ENCODE assay signal across 4 cellular contexts in the genomic region with DNA sequence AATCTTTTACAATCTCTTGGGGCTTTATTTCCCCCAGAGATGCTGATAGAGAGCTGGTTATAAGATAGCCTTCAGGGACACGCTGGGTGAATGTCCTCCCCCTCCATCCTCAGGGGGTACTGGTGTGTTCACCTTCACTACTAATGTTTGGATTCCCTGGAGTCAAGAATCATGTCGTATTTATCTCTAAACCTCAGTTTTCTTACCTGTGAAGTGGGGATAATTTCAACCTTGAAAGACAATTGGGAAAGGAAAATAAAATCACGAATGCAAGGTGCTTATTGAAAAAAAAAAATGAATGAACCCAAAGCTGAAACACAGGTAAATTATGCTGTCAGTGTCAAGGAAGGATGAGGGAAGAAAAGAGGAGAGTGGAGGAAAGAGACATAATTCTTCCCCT.
A peak's percentile ranks its signal among the peaks of the same experiment; 100 is the strongest.
TF ChIP-seq lines count a peak whose summit lies in the region.

No MANE protein-coding gene starts in this region.

TF ChIP-seq in GM23338, 12 proteins besides CTCF, POLR2A, EP300 and RAD21:
- TF ChIP-seq, protein P1, sequence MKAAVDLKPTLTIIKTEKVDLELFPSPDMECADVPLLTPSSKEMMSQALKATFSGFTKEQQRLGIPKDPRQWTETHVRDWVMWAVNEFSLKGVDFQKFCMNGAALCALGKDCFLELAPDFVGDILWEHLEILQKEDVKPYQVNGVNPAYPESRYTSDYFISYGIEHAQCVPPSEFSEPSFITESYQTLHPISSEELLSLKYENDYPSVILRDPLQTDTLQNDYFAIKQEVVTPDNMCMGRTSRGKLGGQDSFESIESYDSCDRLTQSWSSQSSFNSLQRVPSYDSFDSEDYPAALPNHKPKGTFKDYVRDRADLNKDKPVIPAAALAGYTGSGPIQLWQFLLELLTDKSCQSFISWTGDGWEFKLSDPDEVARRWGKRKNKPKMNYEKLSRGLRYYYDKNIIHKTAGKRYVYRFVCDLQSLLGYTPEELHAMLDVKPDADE (IDR thresholded peaks at IDR 0.05): no peak
- no peak for TF ChIP-seq ZNF114 (CRISPR knock-in tag; IDR thresholded peaks at IDR 0.05)
- TF ChIP-seq EZH2 (IDR thresholded peaks at IDR 0.05; ENCODE audit: low read depth, unreplicated experiment): no peak
- no peak for TF ChIP-seq STAT1 (IDR thresholded peaks at IDR 0.05; ENCODE audit: unreplicated experiment)
- no peak for TF ChIP-seq EZH2phosphoT487 (IDR thresholded peaks at IDR 0.05; ENCODE audit: unreplicated experiment)
- no peak for TF ChIP-seq ZNF331 (CRISPR knock-in tag; IDR thresholded peaks at IDR 0.05; ENCODE audit: low read depth)
- no peak for TF ChIP-seq JUNB (IDR thresholded peaks at IDR 0.05; ENCODE audit: unreplicated experiment)
- TF ChIP-seq, protein P2, sequence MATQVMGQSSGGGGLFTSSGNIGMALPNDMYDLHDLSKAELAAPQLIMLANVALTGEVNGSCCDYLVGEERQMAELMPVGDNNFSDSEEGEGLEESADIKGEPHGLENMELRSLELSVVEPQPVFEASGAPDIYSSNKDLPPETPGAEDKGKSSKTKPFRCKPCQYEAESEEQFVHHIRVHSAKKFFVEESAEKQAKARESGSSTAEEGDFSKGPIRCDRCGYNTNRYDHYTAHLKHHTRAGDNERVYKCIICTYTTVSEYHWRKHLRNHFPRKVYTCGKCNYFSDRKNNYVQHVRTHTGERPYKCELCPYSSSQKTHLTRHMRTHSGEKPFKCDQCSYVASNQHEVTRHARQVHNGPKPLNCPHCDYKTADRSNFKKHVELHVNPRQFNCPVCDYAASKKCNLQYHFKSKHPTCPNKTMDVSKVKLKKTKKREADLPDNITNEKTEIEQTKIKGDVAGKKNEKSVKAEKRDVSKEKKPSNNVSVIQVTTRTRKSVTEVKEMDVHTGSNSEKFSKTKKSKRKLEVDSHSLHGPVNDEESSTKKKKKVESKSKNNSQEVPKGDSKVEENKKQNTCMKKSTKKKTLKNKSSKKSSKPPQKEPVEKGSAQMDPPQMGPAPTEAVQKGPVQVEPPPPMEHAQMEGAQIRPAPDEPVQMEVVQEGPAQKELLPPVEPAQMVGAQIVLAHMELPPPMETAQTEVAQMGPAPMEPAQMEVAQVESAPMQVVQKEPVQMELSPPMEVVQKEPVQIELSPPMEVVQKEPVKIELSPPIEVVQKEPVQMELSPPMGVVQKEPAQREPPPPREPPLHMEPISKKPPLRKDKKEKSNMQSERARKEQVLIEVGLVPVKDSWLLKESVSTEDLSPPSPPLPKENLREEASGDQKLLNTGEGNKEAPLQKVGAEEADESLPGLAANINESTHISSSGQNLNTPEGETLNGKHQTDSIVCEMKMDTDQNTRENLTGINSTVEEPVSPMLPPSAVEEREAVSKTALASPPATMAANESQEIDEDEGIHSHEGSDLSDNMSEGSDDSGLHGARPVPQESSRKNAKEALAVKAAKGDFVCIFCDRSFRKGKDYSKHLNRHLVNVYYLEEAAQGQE (IDR thresholded peaks at IDR 0.05; ENCODE audit: unreplicated experiment): no peak

TF ChIP-seq in K562, 482 proteins besides CTCF, POLR2A, EP300 and RAD21:
- peak; percentile 11 for TF ChIP-seq RBM25 (IDR thresholded peaks at IDR 0.05; ENCODE audit: low read depth, low read length, severe bottlenecking)
- TF ChIP-seq, protein P3, sequence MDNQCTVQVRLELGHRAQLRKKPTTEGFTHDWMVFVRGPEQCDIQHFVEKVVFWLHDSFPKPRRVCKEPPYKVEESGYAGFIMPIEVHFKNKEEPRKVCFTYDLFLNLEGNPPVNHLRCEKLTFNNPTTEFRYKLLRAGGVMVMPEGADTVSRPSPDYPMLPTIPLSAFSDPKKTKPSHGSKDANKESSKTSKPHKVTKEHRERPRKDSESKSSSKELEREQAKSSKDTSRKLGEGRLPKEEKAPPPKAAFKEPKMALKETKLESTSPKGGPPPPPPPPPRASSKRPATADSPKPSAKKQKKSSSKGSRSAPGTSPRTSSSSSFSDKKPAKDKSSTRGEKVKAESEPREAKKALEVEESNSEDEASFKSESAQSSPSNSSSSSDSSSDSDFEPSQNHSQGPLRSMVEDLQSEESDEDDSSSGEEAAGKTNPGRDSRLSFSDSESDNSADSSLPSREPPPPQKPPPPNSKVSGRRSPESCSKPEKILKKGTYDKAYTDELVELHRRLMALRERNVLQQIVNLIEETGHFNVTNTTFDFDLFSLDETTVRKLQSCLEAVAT (IDR thresholded peaks at IDR 0.05): no peak
TF ChIP-seq in K562: peak in this region for 1.

TF ChIP-seq in H1, 55 proteins besides CTCF, POLR2A, EP300 and RAD21:
- no peak for TF ChIP-seq ZNF274 (IDR thresholded peaks at IDR 0.05; ENCODE audit: borderline replicate concordance, extremely low read depth, low read length)
- no peak for TF ChIP-seq BACH1 (IDR thresholded peaks at IDR 0.05; ENCODE audit: low read length)
- no peak for TF ChIP-seq BCL11A (IDR thresholded peaks at IDR 0.05; ENCODE audit: low read depth in 2 of 2, low read length in 2 of 2)
- no peak for TF ChIP-seq SAP30 (IDR thresholded peaks at IDR 0.05; ENCODE audit: insufficient read depth, insufficient replicate concordance, low read length)
- no peak for TF ChIP-seq TBP (IDR thresholded peaks at IDR 0.05; ENCODE audit: low read depth, low read length)
- no peak for TF ChIP-seq SP4 (IDR thresholded peaks at IDR 0.05; ENCODE audit: low read length)
- TF ChIP-seq KDM1A (IDR thresholded peaks at IDR 0.05; ENCODE audit: borderline replicate concordance, low read length): peak; percentile 84; the same call in 1 of the 2 replicates
- TF ChIP-seq HDAC2 (IDR thresholded peaks at IDR 0.05; ENCODE audit: borderline replicate concordance in 1 of 2, low read depth in 2 of 2, low read length in 2 of 2): peak in 1 of 2 experiments; percentile 61; a peak in 1 of 4 replicates

TF ChIP-seq in neural cell, 6 proteins besides CTCF, POLR2A, EP300 and RAD21:
- TF ChIP-seq MXI1 (conservative IDR thresholded peaks at IDR 0.05; ENCODE audit: poor library complexity, severe bottlenecking) (no peak), TAF1 (IDR thresholded peaks at IDR 0.05; ENCODE audit: low read depth) (no peak), SMC3 (conservative IDR thresholded peaks at IDR 0.05; ENCODE audit: poor library complexity) (no peak), POLR2AphosphoS5 (IDR thresholded peaks at IDR 0.05) (no peak), EZH2 (IDR thresholded peaks at IDR 0.05; ENCODE audit: borderline replicate concordance, insufficient read depth, low read length, poor library complexity, severe bottlenecking) (no peak)
- TF ChIP-seq, protein P2 (IDR thresholded peaks at IDR 0.05; ENCODE audit: borderline replicate concordance): no peak
